In the genomic region with DNA sequence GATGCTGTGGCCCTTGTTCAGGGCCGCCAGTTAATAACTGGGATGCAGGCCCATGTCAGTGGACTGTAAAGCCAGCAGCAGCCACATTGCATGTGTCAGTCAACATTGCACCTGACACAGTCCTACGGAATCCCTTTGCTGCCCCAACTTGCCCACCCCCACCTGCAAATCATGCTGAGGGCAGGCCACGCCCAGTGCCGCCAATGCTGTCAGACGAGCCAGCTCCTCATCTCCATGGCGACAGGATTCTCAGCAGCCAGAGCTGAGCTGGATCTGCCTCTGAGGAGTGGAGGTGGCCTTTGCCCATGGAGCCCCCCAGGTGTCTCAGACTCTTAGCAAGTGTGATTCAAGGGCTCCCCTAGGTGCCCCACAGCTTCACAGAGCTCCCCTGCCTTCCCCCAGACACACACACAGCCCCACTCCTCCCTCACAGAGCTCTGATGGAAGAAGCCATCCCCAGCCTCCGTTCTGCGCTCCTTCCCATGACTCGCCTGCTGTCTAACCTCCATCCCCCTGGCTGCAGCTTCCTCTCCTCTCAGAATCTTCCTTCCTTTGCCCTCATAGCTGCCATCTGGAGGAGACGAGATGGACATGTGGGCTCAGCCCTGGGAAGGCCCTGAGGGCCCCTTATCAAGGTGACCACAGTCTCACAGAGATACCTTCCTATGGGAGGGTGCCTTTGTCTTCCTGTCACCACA, we compare ENCODE assay signal across 13 cellular contexts.
DNase-seq lines count a peak whose midpoint lies in the region; ATAC-seq lines count a peak whose summit lies in the region.
"Had no signal": no experiment of that assay in that cellular context is flagged by ENCODE, and none has a peak within 500 bp of the region (broad histone marks: within the 10 kb centered on the region; RNA-seq: fewer than 3 reads in every experiment).

No MANE protein-coding gene starts in this region.

- in situ Hi-C loops in ACHN (cut with HindIII; ENCODE audit: low pct_ligation_motif_present, low pct_unique_long_range_greater_than_20kb, low sequenced_read_pairs), result no loop called here

- DNase-seq in ACHN, result peak; percentile 54
- peak; percentile 18 for DNase-seq in HCEC 1CT
- DNase-seq in SW480 (ENCODE audit: low spot score), result peak; percentile 60
- peak; percentile 59 for DNase-seq in iPS-NIHi7 (ENCODE audit: extremely low spot score)
- DNase-seq in GDM1 (lab: John Stamatoyannopoulos, UW), result no peak
- no peak for DNase-seq in stimulated activated CD4-positive, alpha-beta T cell treated with anti-CD3 and anti-CD28 coated beads, Interleukin-2, amount 100 ng/mL, for 24 hours
- DNase-seq in OCI-M2 (lab: John Stamatoyannopoulos, UW; ENCODE audit: unreplicated experiment), result no peak
- DNase-seq: activated CD4-positive, alpha-beta T cell treated with anti-CD3 and anti-CD28 coated beads for 1 hour; activated effector memory CD4-positive, alpha-beta T cell treated with anti-CD3 and anti-CD28 coated beads, Interleukin-2, amount 50 U/mL, for 16 hours; left lung; NCI-H1092; SJCRH30 had no signal

- ATAC-seq in HG03025 (IDR thresholded peaks at IDR 0.05; ENCODE audit: low FRiP score, unreplicated experiment), result no peak
- ATAC-seq: left lung had no signal

Comparison
In these comparisons a context has a peak if more than half of its experiments do, and no peak if none do; other contexts are left out.
1. DNase-seq: peak in ACHN (single experiment), HCEC 1CT (single experiment), SW480 (single experiment) and iPS-NIHi7 (single experiment); none in GDM1 (single experiment), stimulated activated CD4-positive, alpha-beta T cell treated with anti-CD3 and anti-CD28 coated beads, Interleukin-2, amount 100 ng/mL, for 24 hours (0 of 2) and OCI-M2 (single experiment).